Comparison of ENCODE assay signal across 22 cellular contexts in genomic region chr7:130302649-130303048, GRCh38. TPM values are rescaled to one million over a fixed set of nuclear protein-coding genes. Genes with fewer than 3 reads are reported as not detected.
DNase-seq lines count a peak whose midpoint lies in the region; ATAC-seq and TF ChIP-seq lines count a peak whose summit lies in the region.
"Had no signal": no experiment of that assay in that cellular context is flagged by ENCODE, and none has a peak within 500 bp of the region (broad histone marks: within the 10 kb centered on the region; RNA-seq: fewer than 3 reads in every experiment).

No MANE protein-coding gene starts in this region.

- no peaks in the 10 kb centered on the region for H3K79me1 ChIP-seq in IMR-90 (ENCODE audit: low read depth in 1 of 2, low read length in 2 of 2)
- H3K79me1 ChIP-seq in mesenchymal stem cell (replicated peaks; ENCODE audit: low read length, poor library complexity, severe bottlenecking): peaks cover 12% of the 10 kb centered on the region
- no peaks in the 10 kb centered on the region for H3K79me1 ChIP-seq in trophoblast cell (ENCODE audit: low read length)

- ATAC-seq in IMR-90 (ENCODE audit: low read depth) (no peak), T-helper 17 cell (no peak)
- ATAC-seq: A549 had no signal

- intact Hi-C loops in IMR-90 (cut with micrococcal nuclease): no loop called here

- peak overlapping the region; percentile 12; the same call in 1 of the 2 replicates for H3K23ac ChIP-seq in IMR-90 (ENCODE audit: low read depth, low read length)
- H3K23ac ChIP-seq in mesenchymal stem cell (ENCODE audit: low read length in 2 of 2): no peak overlapping the region
- no peak overlapping the region for H3K23ac ChIP-seq in trophoblast cell (ENCODE audit: low read length)

- no peak overlapping the region; the same call in 1 of the 2 replicates for H2BK120ac ChIP-seq in IMR-90 (ENCODE audit: low read depth, low read length)
- H2BK120ac ChIP-seq in mesenchymal stem cell (ENCODE audit: low read depth, low read length): no peak overlapping the region
- H2BK120ac ChIP-seq in trophoblast cell (ENCODE audit: insufficient read depth, low read length, poor library complexity): no peak overlapping the region

- no peak overlapping the region for H3K4me3 ChIP-seq in IMR-90 (ENCODE audit: insufficient read depth, low read depth, low read length)
- no peak overlapping the region for H3K4me3 ChIP-seq in mesenchymal stem cell (ENCODE audit: insufficient read depth in 1 of 2, low read depth in 1 of 2, low read length in 2 of 2)
- H3K4me3 ChIP-seq in trophoblast cell (ENCODE audit: low read depth, low read length): no peak overlapping the region
- H3K4me3 ChIP-seq: A549; BLaER1 treated with 17β-estradiol and CSF1 and Interleukin-3, amounts not matched to agents 10 nM and 100 nM; HAP-1 had no signal

- 0 out of 2 replicates have a peak overlapping the region, but pooled peaks have one; percentile 51 for H2BK20ac ChIP-seq in IMR-90 (ENCODE audit: low read depth, low read length)

- no peaks in the 10 kb centered on the region for H3K27me3 ChIP-seq in IMR-90 (ENCODE audit: control insufficient read depth, insufficient read depth, low read length)
- H3K27me3 ChIP-seq in mesenchymal stem cell (ENCODE audit: control insufficient read depth in 1 of 2, insufficient read depth in 1 of 2, low read length in 2 of 2): peaks cover 0 to 3% of the 10 kb centered on the region in 2 experiments
- H3K27me3 ChIP-seq in trophoblast cell (ENCODE audit: insufficient read depth, low read length): no peaks in the 10 kb centered on the region
- H3K27me3 ChIP-seq: BE2C; BLaER1 treated with 17β-estradiol and CSF1 and Interleukin-3, amounts not matched to agents 10 nM and 100 nM had no signal

- no peaks in the 10 kb centered on the region for H3K9me3 Mint-ChIP-seq in chondrocyte (ENCODE audit: low read depth)
- H3K9me3 Mint-ChIP-seq: CD4-positive, alpha-beta T cell; CD8-positive, alpha-beta memory T cell; HFFc6 had no signal

- H4K12ac ChIP-seq in trophoblast cell (ENCODE audit: low read depth, low read length): no peak overlapping the region

- no peak overlapping the region for H3K4me3 Mint-ChIP-seq in chondrocyte (ENCODE audit: unreplicated experiment)
- H3K4me3 Mint-ChIP-seq in T-helper 17 cell: no peak overlapping the region
- H3K4me3 Mint-ChIP-seq: CD14-positive monocyte; CD4-positive, alpha-beta T cell; CD8-positive, alpha-beta memory T cell; HFFc6 had no signal

- H3K4ac ChIP-seq in IMR-90 (ENCODE audit: low read depth, low read length): peak overlapping the region; percentile 27; the same call in 1 of the 2 replicates
- H3K4ac ChIP-seq in mesenchymal stem cell (ENCODE audit: low read depth in 1 of 2, low read length in 2 of 2): no peak overlapping the region
- H3K4ac ChIP-seq in trophoblast cell (ENCODE audit: low read depth, low read length): no peak overlapping the region

- peaks cover 4% of the 10 kb centered on the region for H3K4me1 Mint-ChIP-seq in chondrocyte (ENCODE audit: low read depth)
- H3K4me1 Mint-ChIP-seq in T-helper 17 cell: no peaks in the 10 kb centered on the region
- H3K4me1 Mint-ChIP-seq: CD14-positive monocyte; CD8-positive, alpha-beta memory T cell had no signal

- H3K27ac Mint-ChIP-seq in chondrocyte (ENCODE audit: unreplicated experiment): no peak overlapping the region
- H3K27ac Mint-ChIP-seq in T-helper 17 cell: no peak overlapping the region
- H3K27ac Mint-ChIP-seq: CD14-positive monocyte; CD4-positive, alpha-beta T cell; HFFc6 had no signal

- no peak overlapping the region for H2AFZ ChIP-seq in IMR-90 (replicated peaks; ENCODE audit: low read length, poor library complexity)
- peak overlapping the region; percentile 44 for H2AFZ ChIP-seq in mesenchymal stem cell (ENCODE audit: low read depth, low read length)
- no peak overlapping the region for H2AFZ ChIP-seq in trophoblast cell (ENCODE audit: insufficient read depth, low read length, poor library complexity)

- TF ChIP-seq POLR2A in IMR-90 (IDR thresholded peaks at IDR 0.05; ENCODE audit: low read depth, low read length): no peak

- H4K5ac ChIP-seq in IMR-90 (ENCODE audit: low read depth, low read length): no peak overlapping the region

- no peak overlapping the region for H2AK9ac ChIP-seq in IMR-90 (replicated peaks; ENCODE audit: low read depth, low read length, poor library complexity)

- H3K79me2 ChIP-seq in trophoblast cell (ENCODE audit: control insufficient read depth, insufficient read depth, low read length, poor library complexity): no peaks in the 10 kb centered on the region

- no peak overlapping the region for H3K18ac ChIP-seq in IMR-90 (ENCODE audit: low read depth, low read length)
- peak overlapping the region; percentile 11 to 80 for H3K18ac ChIP-seq in mesenchymal stem cell (ENCODE audit: low read depth in 1 of 2, low read length in 2 of 2)
- no peak overlapping the region for H3K18ac ChIP-seq in trophoblast cell (ENCODE audit: low read length)

- TF ChIP-seq RAD21 in IMR-90 (IDR thresholded peaks at IDR 0.05; ENCODE audit: low read length): no peak

- TF ChIP-seq CTCF in IMR-90 (conservative IDR thresholded peaks at IDR 0.05; ENCODE audit: low read depth, low read length) (no peak), chondrocyte (IDR thresholded peaks at IDR 0.05) (no peak)

- H4K8ac ChIP-seq in IMR-90 (ENCODE audit: low read depth in 2 of 2, low read length in 2 of 2): no peak overlapping the region
- peak overlapping the region; percentile 55 for H4K8ac ChIP-seq in mesenchymal stem cell (ENCODE audit: low read length)
- no peak overlapping the region for H4K8ac ChIP-seq in trophoblast cell (ENCODE audit: low read depth, low read length)

- no TSS peak for BruUV-seq in IMR-90 (replicated peaks; lab: Mats Ljungman, UMichigan)

- CTCF ChIA-PET in IMR-90 (lab: Yijun Ruan, JAX): interaction anchor here (0.6 to 1.6 kb wide), 2 partner anchors 10 to 594 kb away, joined by 3 to 4 read pairs; partner anchors contain the start of gene CPA4

- H4K91ac ChIP-seq in IMR-90 (ENCODE audit: insufficient read depth, low read depth, low read length) (no peak overlapping the region; the same call in 1 of the 2 replicates), mesenchymal stem cell (ENCODE audit: low read length) (no peak overlapping the region), trophoblast cell (ENCODE audit: low read depth, low read length) (peak overlapping the region; percentile 25)

- H2BK15ac ChIP-seq in IMR-90 (ENCODE audit: low read depth, low read length): no peak overlapping the region
- no peak overlapping the region for H2BK15ac ChIP-seq in mesenchymal stem cell (ENCODE audit: low read depth, poor library complexity, severe bottlenecking)

- H3K9ac ChIP-seq in IMR-90 (ENCODE audit: low read depth, low read length) (no peak overlapping the region), mesenchymal stem cell (ENCODE audit: low read length) (no peak overlapping the region), trophoblast cell (ENCODE audit: low read length) (no peak overlapping the region)
- H3K9ac ChIP-seq: BLaER1 treated with 17β-estradiol and CSF1 and Interleukin-3, amounts not matched to agents 10 nM and 100 nM had no signal

- H3K4me1 ChIP-seq in IMR-90 (ENCODE audit: control insufficient read depth, insufficient read depth, low read length): peaks cover 2% of the 10 kb centered on the region
- no peaks in the 10 kb centered on the region for H3K4me1 ChIP-seq in mesenchymal stem cell (ENCODE audit: control insufficient read depth, insufficient read depth, low read depth, low read length)
- H3K4me1 ChIP-seq in trophoblast cell (ENCODE audit: control insufficient read depth in 1 of 2, insufficient read depth in 2 of 2, low read length in 2 of 2): peaks cover 0 to 2% of the 10 kb centered on the region in 2 experiments
- H3K4me1 ChIP-seq: A549, BE2C, HAP-1 had no signal

- no peak overlapping the region for H3K4me2 ChIP-seq in IMR-90 (ENCODE audit: low read depth, low read length)
- no peak overlapping the region for H3K4me2 ChIP-seq in mesenchymal stem cell (ENCODE audit: low read length, poor library complexity, severe bottlenecking)
- H3K4me2 ChIP-seq in trophoblast cell (ENCODE audit: low read length): no peak overlapping the region
- H3K4me2 ChIP-seq: A549 had no signal

- H2BK12ac ChIP-seq in mesenchymal stem cell (ENCODE audit: low read length in 2 of 2): peak overlapping the region; percentile 40 to 59
- no peak overlapping the region for H2BK12ac ChIP-seq in trophoblast cell (ENCODE audit: low read length)

- no peak overlapping the region for H2BK5ac ChIP-seq in IMR-90 (ENCODE audit: low read depth, low read length, poor library complexity, severe bottlenecking)
- H2BK5ac ChIP-seq in mesenchymal stem cell (ENCODE audit: low read depth, low read length, poor library complexity, severe bottlenecking): no peak overlapping the region
- H2BK5ac ChIP-seq in trophoblast cell (ENCODE audit: low read depth, low read length, poor library complexity): no peak overlapping the region

- DNase-seq in IMR-90: no peak
- no peak for DNase-seq in mesenchymal stem cell
- DNase-seq in trophoblast cell: no peak
- DNase-seq in chondrocyte (ENCODE audit: low spot score): no peak
- no peak for DNase-seq in NCI-H1417 (lab: John Stamatoyannopoulos, UW)
- no peak for DNase-seq in activated CD4-positive, alpha-beta T cell treated with anti-CD3 and anti-CD28 coated beads for 4 hours
- DNase-seq in T-helper 17 cell: no peak
- DNase-seq: 8988T; ACHN; AML-193; BE2C; CD4-positive, alpha-beta T cell; CD8-positive, alpha-beta memory T cell; DMS53; DMS79 treated with DMSO at 0.1 percent for 48 hours; GOT3; HFFc6 had no signal

- in situ Hi-C loops in IMR-90 (cut with MboI; ENCODE audit: low sequenced_read_pairs): no loop called here

- H3K9me1 ChIP-seq in IMR-90 (ENCODE audit: insufficient read depth, low read length): no peaks in the 10 kb centered on the region; the same call in 1 of the 2 replicates

- H2AK5ac ChIP-seq in IMR-90 (ENCODE audit: low read depth, low read length) (peak overlapping the region; percentile 48; the same call in 1 of the 2 replicates), mesenchymal stem cell (ENCODE audit: low read length, severe bottlenecking) (peak overlapping the region; percentile 18), trophoblast cell (ENCODE audit: low read length) (no peak overlapping the region)

- H3K14ac ChIP-seq in IMR-90 (replicated peaks; ENCODE audit: low read depth, low read length) (no peak overlapping the region), mesenchymal stem cell (ENCODE audit: low read length in 2 of 2) (no peak overlapping the region), trophoblast cell (ENCODE audit: low read length) (no peak overlapping the region)

- no peaks in the 10 kb centered on the region for H4K20me1 ChIP-seq in IMR-90 (ENCODE audit: insufficient read depth, low read length)
- H4K20me1 ChIP-seq: BLaER1 treated with 17β-estradiol and CSF1 and Interleukin-3, amounts not matched to agents 10 nM and 100 nM had no signal

- H3K36me3 Mint-ChIP-seq in chondrocyte (ENCODE audit: low read depth) (no peaks in the 10 kb centered on the region), T-helper 17 cell (ENCODE audit: low read depth) (no peaks in the 10 kb centered on the region)
- H3K36me3 Mint-ChIP-seq: CD14-positive monocyte; CD8-positive, alpha-beta memory T cell had no signal

- no peaks in the 10 kb centered on the region for H3K27me3 Mint-ChIP-seq in chondrocyte (ENCODE audit: low read depth)
- peaks cover 26% of the 10 kb centered on the region for H3K27me3 Mint-ChIP-seq in T-helper 17 cell
- H3K27me3 Mint-ChIP-seq: CD4-positive, alpha-beta T cell had no signal

- H3K36me3 ChIP-seq in IMR-90 (ENCODE audit: control insufficient read depth, insufficient read depth, low read length): peaks cover 2% of the 10 kb centered on the region; the same call in 1 of the 2 replicates
- peaks cover 0 to 48% of the 10 kb centered on the region in 2 experiments for H3K36me3 ChIP-seq in mesenchymal stem cell (ENCODE audit: control insufficient read depth in 1 of 2, insufficient read depth in 2 of 2, low read depth in 1 of 2, low read length in 2 of 2)
- no peaks in the 10 kb centered on the region for H3K36me3 ChIP-seq in trophoblast cell (ENCODE audit: control insufficient read depth in 1 of 2, insufficient read depth in 2 of 2, low read length in 2 of 2)
- H3K36me3 ChIP-seq: BE2C; BLaER1 treated with 17β-estradiol and CSF1 and Interleukin-3, amounts not matched to agents 10 nM and 100 nM; HAP-1 had no signal

- no peak overlapping the region for H3K56ac ChIP-seq in IMR-90 (ENCODE audit: extremely low read depth, insufficient read depth, low read length)

- POLR2A ChIA-PET in IMR-90 (lab: Charles Lee; ENCODE audit: unreplicated experiment): no interaction called here

- no peaks in the 10 kb centered on the region for H3K9me3 ChIP-seq in IMR-90 (ENCODE audit: control insufficient read depth, insufficient read depth, low read length)
- H3K9me3 ChIP-seq in mesenchymal stem cell (ENCODE audit: control insufficient read depth, low read length): no peaks in the 10 kb centered on the region
- H3K9me3 ChIP-seq in trophoblast cell (ENCODE audit: insufficient read depth, low read depth, low read length): no peaks in the 10 kb centered on the region
- H3K9me3 ChIP-seq in T-helper 17 cell (ENCODE audit: control insufficient read depth, low read length, poor library complexity, severe bottlenecking): no peaks in the 10 kb centered on the region
- H3K9me3 ChIP-seq: A549, HAP-1 had no signal

- H3K27ac ChIP-seq in IMR-90 (ENCODE audit: insufficient read depth, low read length): no peak overlapping the region
- no peak overlapping the region for H3K27ac ChIP-seq in mesenchymal stem cell (ENCODE audit: low read length, poor library complexity, severe bottlenecking)
- H3K27ac ChIP-seq in trophoblast cell (ENCODE audit: low read depth, low read length): no peak overlapping the region
- H3K27ac ChIP-seq: A549; BLaER1 treated with 17β-estradiol and CSF1 and Interleukin-3, amounts not matched to agents 10 nM and 100 nM had no signal

- dilution Hi-C loops in IMR-90 (cut with HindIII; ENCODE audit: low sequenced_read_pairs, unreplicated experiment): no loop called here

RNA-seq across cellular contexts. Expression of gene CPA4, which starts 9.7 kb away (rescaled TPM):
- total RNA-seq in IMR-90 (2012; rRNA removed) (365 and 382 TPM in 2 replicates), chondrocyte (2.1 to 10.3 TPM (median 7.9 TPM) in 3 replicates), T-helper 17 cell (not detected)
- 287 and 316 TPM in 2 replicates for polyA plus RNA-seq in IMR-90 (2012; rRNA removed)
- polyA plus RNA-seq in IMR-90 (2012; cell fraction: cytosol; rRNA removed): 231 and 233 TPM in 2 replicates
- 693 and 899 TPM in 2 replicates for polyA plus RNA-seq in IMR-90 (2012; cell fraction: nucleus; rRNA removed; ENCODE audit: low replicate concordance)
- polyA plus RNA-seq in mesenchymal stem cell (2013, experiment 1 of 2): 36.9 TPM
- polyA plus RNA-seq in mesenchymal stem cell (2013, experiment 2 of 2): 36.9 TPM
- polyA plus RNA-seq in trophoblast cell (2013): 2.5 and 3.8 TPM in 2 replicates
- total RNA-seq: CD4-positive, alpha-beta T cell; CD8-positive, alpha-beta memory T cell; G401 had no signal
- polyA plus RNA-seq: CD14-positive monocyte; CD8-positive, alpha-beta memory T cell had no signal

RNA-seq across cellular contexts. Expression of gene CPA2, which starts 36.0 kb away (rescaled TPM):
- total RNA-seq in IMR-90 (2012; rRNA removed) (not detected in 2 replicates), chondrocyte (not detected in 3 replicates), T-helper 17 cell (not detected)
- 0.05 TPM in 1 of 2 replicates, not detected in the other for polyA plus RNA-seq in IMR-90 (2012; rRNA removed)
- polyA plus RNA-seq in IMR-90 (2012; cell fraction: cytosol; rRNA removed): 0.14 TPM in 1 of 2 replicates, not detected in the other
- not detected in 2 replicates for polyA plus RNA-seq in IMR-90 (2012; cell fraction: nucleus; rRNA removed; ENCODE audit: low replicate concordance)
- polyA plus RNA-seq in mesenchymal stem cell (2013, experiment 1 of 2): not detected
- polyA plus RNA-seq in mesenchymal stem cell (2013, experiment 2 of 2): 0.10 TPM
- polyA plus RNA-seq in trophoblast cell (2013): 0.17 and 0.18 TPM in 2 replicates
- total RNA-seq: CD4-positive, alpha-beta T cell; CD8-positive, alpha-beta memory T cell; G401; HFFc6 had no signal
- polyA plus RNA-seq: A549; CD14-positive monocyte; CD8-positive, alpha-beta memory T cell had no signal

RNA-seq across cellular contexts. Expression of gene CPA5, which starts 42.0 kb away (rescaled TPM):
- under 0.01 TPM in 1 of 2 replicates, not detected in the other for total RNA-seq in IMR-90 (2012; rRNA removed)
- polyA plus RNA-seq in IMR-90 (2012; rRNA removed): 0.53 and 0.86 TPM in 2 replicates
- 0.32 and 0.45 TPM in 2 replicates for polyA plus RNA-seq in IMR-90 (2012; cell fraction: cytosol; rRNA removed)
- polyA plus RNA-seq in IMR-90 (2012; cell fraction: nucleus; rRNA removed; ENCODE audit: low replicate concordance): 0.72 and 0.95 TPM in 2 replicates
- 0.26 TPM for polyA plus RNA-seq in mesenchymal stem cell (2013, experiment 1 of 2)
- 0.14 TPM for polyA plus RNA-seq in mesenchymal stem cell (2013, experiment 2 of 2)
- 0.07 and 0.32 TPM in 2 replicates for polyA plus RNA-seq in trophoblast cell (2013)
- not detected in 3 replicates for total RNA-seq in chondrocyte
- total RNA-seq in T-helper 17 cell: 10 to 100 TPM in 1 of 2 donors, 1 to 10 TPM in 1; 2.5 to 11.5 TPM
- total RNA-seq: CD4-positive, alpha-beta T cell; G401; HFFc6 had no signal
- polyA plus RNA-seq: A549, CD14-positive monocyte had no signal

Comparison
In these comparisons a context has a peak if more than half of its experiments do, and no peak if none do; other contexts are left out.
1. H3K18ac ChIP-seq: peak in mesenchymal stem cell (2 of 2); none in IMR-90 (single experiment) and trophoblast cell (single experiment).
2. RNA of gene CPA4, which starts 9.7 kb away (total RNA-seq): 365 to 382 TPM in IMR-90; 2.1 to 10.3 TPM in chondrocyte and not detected in T-helper 17 cell; every median in the first group is over 10 times any median in the second.